1 cellular context compared by ENCODE assay signal in genomic region chr19:55476100-55476775, GRCh38.
TF ChIP-seq lines count a peak whose summit lies in the region.

Gene ZNF628, plus strand, starts transcription at chr19:55476617. Its CDS starts 3,294 bp downstream, at chr19:55479911.

TF ChIP-seq in HepG2, 621 proteins besides CTCF, POLR2A, EP300 and RAD21 (continued from another document and continues in another):
- no peak for TF ChIP-seq ZEB1 (IDR thresholded peaks at IDR 0.05; ENCODE audit: insufficient replicate concordance, low read depth)
- peak; percentile 43; the same call in 1 of the 2 replicates for TF ChIP-seq ZNF891 (CRISPR knock-in tag; IDR thresholded peaks at IDR 0.05)
- TF ChIP-seq ZSCAN12 (CRISPR knock-in tag; IDR thresholded peaks at IDR 0.05), result peak; percentile 86; the same call in 1 of the 2 replicates
- no peak for TF ChIP-seq BATF2 (CRISPR knock-in tag; IDR thresholded peaks at IDR 0.05)
- TF ChIP-seq ZFAT (CRISPR knock-in tag; conservative IDR thresholded peaks at IDR 0.05), result no peak
- TF ChIP-seq RFXANK (CRISPR knock-in tag; IDR thresholded peaks at IDR 0.05), result 0 out of 2 replicates have a peak, but pooled peaks have one; percentile 65
- TF ChIP-seq LCORL (IDR thresholded peaks at IDR 0.05), result no peak
- TF ChIP-seq LCORL (CRISPR knock-in tag; IDR thresholded peaks at IDR 0.05), result peak; percentile 82
- TF ChIP-seq MTF2 (CRISPR knock-in tag; IDR thresholded peaks at IDR 0.05; ENCODE audit: borderline replicate concordance), result no peak; the same call in 1 of the 2 replicates
- 0 out of 2 replicates have a peak, but pooled peaks have one; percentile 10 for TF ChIP-seq SIX1 (CRISPR knock-in tag; IDR thresholded peaks at IDR 0.05; ENCODE audit: borderline replicate concordance)
- TF ChIP-seq ZNF879 (CRISPR knock-in tag; IDR thresholded peaks at IDR 0.05), result 0 out of 2 replicates have a peak, but pooled peaks have one; percentile 39
- peak; percentile 73 for TF ChIP-seq PHF20 (CRISPR knock-in tag; IDR thresholded peaks at IDR 0.05)
- TF ChIP-seq ZNF260 (CRISPR knock-in tag; IDR thresholded peaks at IDR 0.05; ENCODE audit: borderline replicate concordance, low read depth), result no peak
- peak; percentile 70 for TF ChIP-seq ZNF678 (CRISPR knock-in tag; IDR thresholded peaks at IDR 0.05)
- TF ChIP-seq NONO (IDR thresholded peaks at IDR 0.05), result no peak
- TF ChIP-seq NONO (CRISPR knock-in tag; conservative IDR thresholded peaks at IDR 0.05), result no peak
- no peak for TF ChIP-seq DNMT1 (CRISPR knock-in tag; IDR thresholded peaks at IDR 0.05)
- TF ChIP-seq ATF6 (CRISPR knock-in tag; conservative IDR thresholded peaks at IDR 0.05), result no peak
- peak; percentile 56; the same call in 1 of the 2 replicates for TF ChIP-seq FOXA3 (CRISPR knock-in tag; IDR thresholded peaks at IDR 0.05)
- TF ChIP-seq ZXDC (CRISPR knock-in tag; IDR thresholded peaks at IDR 0.05), result no peak
- TF ChIP-seq FOXP4 (CRISPR knock-in tag; IDR thresholded peaks at IDR 0.05), result 0 out of 2 replicates have a peak, but pooled peaks have one; percentile 36
- no peak for TF ChIP-seq ZNF382 (CRISPR knock-in tag; IDR thresholded peaks at IDR 0.05; ENCODE audit: borderline replicate concordance)
- peak; percentile 92; the same call in 1 of the 2 replicates for TF ChIP-seq ZNF414 (CRISPR knock-in tag; IDR thresholded peaks at IDR 0.05)
- TF ChIP-seq ZNF75D (CRISPR knock-in tag; IDR thresholded peaks at IDR 0.05; ENCODE audit: borderline replicate concordance), result no peak; the same call in 1 of the 2 replicates
- peak; percentile 86; the same call in 1 of the 2 replicates for TF ChIP-seq TSC22D2 (CRISPR knock-in tag; IDR thresholded peaks at IDR 0.05; ENCODE audit: borderline replicate concordance)
- TF ChIP-seq TOE1 (CRISPR knock-in tag; IDR thresholded peaks at IDR 0.05), result no peak
- TF ChIP-seq ATF5 (CRISPR knock-in tag; IDR thresholded peaks at IDR 0.05; ENCODE audit: low read depth), result peak; percentile 68; the same call in 1 of the 2 replicates
- peak; percentile 73 for TF ChIP-seq ZNF574 (CRISPR knock-in tag; IDR thresholded peaks at IDR 0.05)
- no peak for TF ChIP-seq THAP8 (CRISPR knock-in tag; IDR thresholded peaks at IDR 0.05; ENCODE audit: borderline replicate concordance)
- no peak for TF ChIP-seq TBX3 (IDR thresholded peaks at IDR 0.05; ENCODE audit: borderline replicate concordance)
- TF ChIP-seq ZFP82 (CRISPR knock-in tag; IDR thresholded peaks at IDR 0.05; ENCODE audit: borderline replicate concordance), result no peak; the same call in 1 of the 2 replicates
- TF ChIP-seq RFXAP (CRISPR knock-in tag; IDR thresholded peaks at IDR 0.05; ENCODE audit: borderline replicate concordance), result peak; percentile 77
- no peak; the same call in 1 of the 2 replicates for TF ChIP-seq GLI4 (CRISPR knock-in tag; IDR thresholded peaks at IDR 0.05; ENCODE audit: borderline replicate concordance)
- TF ChIP-seq ZNF20 (CRISPR knock-in tag; IDR thresholded peaks at IDR 0.05), result no peak
- TF ChIP-seq FOSL2 (CRISPR knock-in tag; IDR thresholded peaks at IDR 0.05), result peak; percentile 51; the same call in 1 of the 2 replicates
- no peak for TF ChIP-seq HOXA7 (CRISPR knock-in tag; IDR thresholded peaks at IDR 0.05)
- TF ChIP-seq SUZ12 (IDR thresholded peaks at IDR 0.05; ENCODE audit: low read depth, low read length), result peak; percentile 76
- TF ChIP-seq FUBP1 (CRISPR knock-in tag; IDR thresholded peaks at IDR 0.05; ENCODE audit: borderline replicate concordance), result no peak
- TF ChIP-seq KMT2A (CRISPR knock-in tag; IDR thresholded peaks at IDR 0.05), result peak; percentile 61
- TF ChIP-seq ZNF317 (CRISPR knock-in tag; IDR thresholded peaks at IDR 0.05), result peak; percentile 70; the same call in 1 of the 2 replicates
- peak; percentile 69; the same call in 1 of the 2 replicates for TF ChIP-seq IKZF5 (CRISPR knock-in tag; IDR thresholded peaks at IDR 0.05)
- TF ChIP-seq MNT (IDR thresholded peaks at IDR 0.05), result peak; percentile 69; the same call in 1 of the 2 replicates
- TF ChIP-seq HMG20B (CRISPR knock-in tag; conservative IDR thresholded peaks at IDR 0.05), result peak; percentile 15; the same call in 1 of the 2 replicates
- TF ChIP-seq ZMAT5 (CRISPR knock-in tag; IDR thresholded peaks at IDR 0.05; ENCODE audit: borderline replicate concordance, low read depth), result no peak
- TF ChIP-seq ZNF589 (CRISPR knock-in tag; conservative IDR thresholded peaks at IDR 0.05), result peak; percentile 66; the same call in 1 of the 2 replicates
- TF ChIP-seq ZNF296 (CRISPR knock-in tag; conservative IDR thresholded peaks at IDR 0.05), result 0 out of 2 replicates have a peak, but pooled peaks have one; percentile 61
- TF ChIP-seq SMAD1 (CRISPR knock-in tag; IDR thresholded peaks at IDR 0.05; ENCODE audit: borderline replicate concordance, low read depth), result peak; percentile 87; the same call in 1 of the 2 replicates
